In the genomic region with DNA sequence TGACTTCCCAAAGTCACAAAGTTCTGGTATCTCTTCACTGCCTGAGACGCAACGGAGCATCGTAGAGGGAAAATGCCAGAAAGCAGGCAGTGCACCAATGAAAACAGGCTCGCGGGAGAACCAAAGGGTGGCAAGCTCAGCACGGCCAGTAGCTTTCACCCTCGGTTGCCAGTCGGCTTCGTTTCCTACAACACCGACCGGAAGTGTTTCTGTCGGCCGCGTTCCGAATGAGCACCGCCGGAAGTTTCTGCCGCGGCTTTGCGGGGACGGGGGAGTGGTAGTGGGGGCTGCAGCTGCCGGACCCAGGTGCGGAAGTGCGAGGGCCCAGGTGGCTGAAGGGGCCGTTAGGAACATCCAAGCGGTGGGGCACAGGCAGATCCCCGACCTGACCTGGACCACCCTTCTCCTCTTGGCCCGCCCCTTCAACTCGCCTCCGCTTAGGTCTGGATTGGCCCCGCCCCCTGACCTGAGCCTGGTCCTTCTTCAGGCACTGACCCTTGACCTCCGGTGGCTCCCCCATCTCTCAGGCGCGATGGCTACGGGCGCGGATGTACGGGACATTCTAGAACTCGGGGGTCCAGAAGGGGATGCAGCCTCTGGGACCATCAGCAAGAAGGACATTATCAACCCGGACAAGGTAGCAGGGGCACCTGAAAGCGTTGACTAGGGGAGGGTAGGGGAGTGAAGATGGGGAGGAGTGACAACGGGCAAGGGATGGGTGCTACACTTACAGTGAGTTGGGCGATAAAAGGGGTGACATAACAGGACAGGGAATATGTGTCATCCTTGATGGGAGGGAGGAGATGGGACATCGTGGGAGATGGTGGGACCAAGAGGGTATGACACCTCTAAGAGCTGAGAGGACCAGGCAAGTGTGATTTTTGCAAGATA, we compare ENCODE assay signal across 1 cellular context.
A peak's percentile ranks its signal among the peaks of the same experiment; 100 is the strongest.
TF ChIP-seq lines count a peak whose summit lies in the region.

A gene with protein sequence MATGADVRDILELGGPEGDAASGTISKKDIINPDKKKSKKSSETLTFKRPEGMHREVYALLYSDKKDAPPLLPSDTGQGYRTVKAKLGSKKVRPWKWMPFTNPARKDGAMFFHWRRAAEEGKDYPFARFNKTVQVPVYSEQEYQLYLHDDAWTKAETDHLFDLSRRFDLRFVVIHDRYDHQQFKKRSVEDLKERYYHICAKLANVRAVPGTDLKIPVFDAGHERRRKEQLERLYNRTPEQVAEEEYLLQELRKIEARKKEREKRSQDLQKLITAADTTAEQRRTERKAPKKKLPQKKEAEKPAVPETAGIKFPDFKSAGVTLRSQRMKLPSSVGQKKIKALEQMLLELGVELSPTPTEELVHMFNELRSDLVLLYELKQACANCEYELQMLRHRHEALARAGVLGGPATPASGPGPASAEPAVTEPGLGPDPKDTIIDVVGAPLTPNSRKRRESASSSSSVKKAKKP (plus strand): TSS at position 250 of the 891 bp plus-strand sequence. CDS start 283 bp downstream, at position 533.

TF ChIP-seq in GM12878, 131 proteins besides CTCF, POLR2A, EP300 and RAD21 (continued from another document):
- TF ChIP-seq, protein P1, sequence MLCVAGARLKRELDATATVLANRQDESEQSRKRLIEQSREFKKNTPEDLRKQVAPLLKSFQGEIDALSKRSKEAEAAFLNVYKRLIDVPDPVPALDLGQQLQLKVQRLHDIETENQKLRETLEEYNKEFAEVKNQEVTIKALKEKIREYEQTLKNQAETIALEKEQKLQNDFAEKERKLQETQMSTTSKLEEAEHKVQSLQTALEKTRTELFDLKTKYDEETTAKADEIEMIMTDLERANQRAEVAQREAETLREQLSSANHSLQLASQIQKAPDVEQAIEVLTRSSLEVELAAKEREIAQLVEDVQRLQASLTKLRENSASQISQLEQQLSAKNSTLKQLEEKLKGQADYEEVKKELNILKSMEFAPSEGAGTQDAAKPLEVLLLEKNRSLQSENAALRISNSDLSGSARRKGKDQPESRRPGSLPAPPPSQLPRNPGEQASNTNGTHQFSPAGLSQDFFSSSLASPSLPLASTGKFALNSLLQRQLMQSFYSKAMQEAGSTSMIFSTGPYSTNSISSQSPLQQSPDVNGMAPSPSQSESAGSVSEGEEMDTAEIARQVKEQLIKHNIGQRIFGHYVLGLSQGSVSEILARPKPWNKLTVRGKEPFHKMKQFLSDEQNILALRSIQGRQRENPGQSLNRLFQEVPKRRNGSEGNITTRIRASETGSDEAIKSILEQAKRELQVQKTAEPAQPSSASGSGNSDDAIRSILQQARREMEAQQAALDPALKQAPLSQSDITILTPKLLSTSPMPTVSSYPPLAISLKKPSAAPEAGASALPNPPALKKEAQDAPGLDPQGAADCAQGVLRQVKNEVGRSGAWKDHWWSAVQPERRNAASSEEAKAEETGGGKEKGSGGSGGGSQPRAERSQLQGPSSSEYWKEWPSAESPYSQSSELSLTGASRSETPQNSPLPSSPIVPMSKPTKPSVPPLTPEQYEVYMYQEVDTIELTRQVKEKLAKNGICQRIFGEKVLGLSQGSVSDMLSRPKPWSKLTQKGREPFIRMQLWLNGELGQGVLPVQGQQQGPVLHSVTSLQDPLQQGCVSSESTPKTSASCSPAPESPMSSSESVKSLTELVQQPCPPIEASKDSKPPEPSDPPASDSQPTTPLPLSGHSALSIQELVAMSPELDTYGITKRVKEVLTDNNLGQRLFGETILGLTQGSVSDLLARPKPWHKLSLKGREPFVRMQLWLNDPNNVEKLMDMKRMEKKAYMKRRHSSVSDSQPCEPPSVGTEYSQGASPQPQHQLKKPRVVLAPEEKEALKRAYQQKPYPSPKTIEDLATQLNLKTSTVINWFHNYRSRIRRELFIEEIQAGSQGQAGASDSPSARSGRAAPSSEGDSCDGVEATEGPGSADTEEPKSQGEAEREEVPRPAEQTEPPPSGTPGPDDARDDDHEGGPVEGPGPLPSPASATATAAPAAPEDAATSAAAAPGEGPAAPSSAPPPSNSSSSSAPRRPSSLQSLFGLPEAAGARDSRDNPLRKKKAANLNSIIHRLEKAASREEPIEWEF (IDR thresholded peaks at IDR 0.05; ENCODE audit: insufficient replicate concordance, low read depth, low read length): no peak
- TF ChIP-seq RB1 (IDR thresholded peaks at IDR 0.05; ENCODE audit: borderline replicate concordance): peak; percentile 88; the same call in 1 of the 2 replicates
- no peak for TF ChIP-seq JUNB (IDR thresholded peaks at IDR 0.05)
- no peak for TF ChIP-seq MYC (IDR thresholded peaks at IDR 0.05; ENCODE audit: insufficient read depth, insufficient read length, insufficient replicate concordance, low read length, severe bottlenecking)
- TF ChIP-seq, protein P2, sequence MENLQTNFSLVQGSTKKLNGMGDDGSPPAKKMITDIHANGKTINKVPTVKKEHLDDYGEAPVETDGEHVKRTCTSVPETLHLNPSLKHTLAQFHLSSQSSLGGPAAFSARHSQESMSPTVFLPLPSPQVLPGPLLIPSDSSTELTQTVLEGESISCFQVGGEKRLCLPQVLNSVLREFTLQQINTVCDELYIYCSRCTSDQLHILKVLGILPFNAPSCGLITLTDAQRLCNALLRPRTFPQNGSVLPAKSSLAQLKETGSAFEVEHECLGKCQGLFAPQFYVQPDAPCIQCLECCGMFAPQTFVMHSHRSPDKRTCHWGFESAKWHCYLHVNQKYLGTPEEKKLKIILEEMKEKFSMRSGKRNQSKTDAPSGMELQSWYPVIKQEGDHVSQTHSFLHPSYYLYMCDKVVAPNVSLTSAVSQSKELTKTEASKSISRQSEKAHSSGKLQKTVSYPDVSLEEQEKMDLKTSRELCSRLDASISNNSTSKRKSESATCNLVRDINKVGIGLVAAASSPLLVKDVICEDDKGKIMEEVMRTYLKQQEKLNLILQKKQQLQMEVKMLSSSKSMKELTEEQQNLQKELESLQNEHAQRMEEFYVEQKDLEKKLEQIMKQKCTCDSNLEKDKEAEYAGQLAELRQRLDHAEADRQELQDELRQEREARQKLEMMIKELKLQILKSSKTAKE (IDR thresholded peaks at IDR 0.05; ENCODE audit: low read depth, poor library complexity, severe bottlenecking): peak; percentile 30
- TF ChIP-seq STAT3 (IDR thresholded peaks at IDR 0.05; ENCODE audit: low read depth, low read length): no peak
- TF ChIP-seq ZSCAN29 (IDR thresholded peaks at IDR 0.05): peak; percentile 82; the same call in 1 of the 2 replicates
- no peak for TF ChIP-seq SMC3 (IDR thresholded peaks at IDR 0.05; ENCODE audit: borderline replicate concordance, low read length)
- TF ChIP-seq, protein P3, sequence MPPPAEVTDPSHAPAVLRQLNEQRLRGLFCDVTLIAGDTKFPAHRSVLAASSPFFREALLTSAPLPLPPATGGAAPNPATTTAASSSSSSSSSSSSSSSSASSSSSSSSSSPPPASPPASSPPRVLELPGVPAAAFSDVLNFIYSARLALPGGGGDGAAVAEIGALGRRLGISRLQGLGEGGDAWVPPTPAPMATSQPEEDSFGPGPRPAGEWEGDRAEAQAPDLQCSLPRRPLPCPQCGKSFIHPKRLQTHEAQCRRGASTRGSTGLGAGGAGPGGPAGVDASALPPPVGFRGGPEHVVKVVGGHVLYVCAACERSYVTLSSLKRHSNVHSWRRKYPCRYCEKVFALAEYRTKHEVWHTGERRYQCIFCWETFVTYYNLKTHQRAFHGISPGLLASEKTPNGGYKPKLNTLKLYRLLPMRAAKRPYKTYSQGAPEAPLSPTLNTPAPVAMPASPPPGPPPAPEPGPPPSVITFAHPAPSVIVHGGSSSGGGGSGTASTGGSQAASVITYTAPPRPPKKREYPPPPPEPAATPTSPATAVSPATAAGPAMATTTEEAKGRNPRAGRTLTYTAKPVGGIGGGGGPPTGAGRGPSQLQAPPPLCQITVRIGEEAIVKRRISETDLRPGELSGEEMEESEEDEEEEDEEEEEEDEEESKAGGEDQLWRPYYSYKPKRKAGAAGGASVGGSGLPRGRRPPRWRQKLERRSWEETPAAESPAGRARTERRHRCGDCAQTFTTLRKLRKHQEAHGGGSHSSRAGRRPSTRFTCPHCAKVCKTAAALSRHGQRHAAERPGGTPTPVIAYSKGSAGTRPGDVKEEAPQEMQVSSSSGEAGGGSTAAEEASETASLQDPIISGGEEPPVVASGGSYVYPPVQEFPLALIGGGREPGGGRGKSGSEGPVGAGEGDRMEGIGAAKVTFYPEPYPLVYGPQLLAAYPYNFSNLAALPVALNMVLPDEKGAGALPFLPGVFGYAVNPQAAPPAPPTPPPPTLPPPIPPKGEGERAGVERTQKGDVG (CRISPR knock-in tag; IDR thresholded peaks at IDR 0.05): no peak
- TF ChIP-seq CHD4 (IDR thresholded peaks at IDR 0.05): no peak
- TF ChIP-seq HDAC2 (IDR thresholded peaks at IDR 0.05): no peak
- TF ChIP-seq ZNF384 (IDR thresholded peaks at IDR 0.05; ENCODE audit: borderline replicate concordance, low read depth, low read length): no peak
- no peak for TF ChIP-seq CHD1 (IDR thresholded peaks at IDR 0.05; ENCODE audit: low read depth, low read length)
- peak; percentile 95; the same call in 1 of the 2 replicates for TF ChIP-seq ZNF207 (IDR thresholded peaks at IDR 0.05; ENCODE audit: borderline replicate concordance)
- TF ChIP-seq, protein P4, sequence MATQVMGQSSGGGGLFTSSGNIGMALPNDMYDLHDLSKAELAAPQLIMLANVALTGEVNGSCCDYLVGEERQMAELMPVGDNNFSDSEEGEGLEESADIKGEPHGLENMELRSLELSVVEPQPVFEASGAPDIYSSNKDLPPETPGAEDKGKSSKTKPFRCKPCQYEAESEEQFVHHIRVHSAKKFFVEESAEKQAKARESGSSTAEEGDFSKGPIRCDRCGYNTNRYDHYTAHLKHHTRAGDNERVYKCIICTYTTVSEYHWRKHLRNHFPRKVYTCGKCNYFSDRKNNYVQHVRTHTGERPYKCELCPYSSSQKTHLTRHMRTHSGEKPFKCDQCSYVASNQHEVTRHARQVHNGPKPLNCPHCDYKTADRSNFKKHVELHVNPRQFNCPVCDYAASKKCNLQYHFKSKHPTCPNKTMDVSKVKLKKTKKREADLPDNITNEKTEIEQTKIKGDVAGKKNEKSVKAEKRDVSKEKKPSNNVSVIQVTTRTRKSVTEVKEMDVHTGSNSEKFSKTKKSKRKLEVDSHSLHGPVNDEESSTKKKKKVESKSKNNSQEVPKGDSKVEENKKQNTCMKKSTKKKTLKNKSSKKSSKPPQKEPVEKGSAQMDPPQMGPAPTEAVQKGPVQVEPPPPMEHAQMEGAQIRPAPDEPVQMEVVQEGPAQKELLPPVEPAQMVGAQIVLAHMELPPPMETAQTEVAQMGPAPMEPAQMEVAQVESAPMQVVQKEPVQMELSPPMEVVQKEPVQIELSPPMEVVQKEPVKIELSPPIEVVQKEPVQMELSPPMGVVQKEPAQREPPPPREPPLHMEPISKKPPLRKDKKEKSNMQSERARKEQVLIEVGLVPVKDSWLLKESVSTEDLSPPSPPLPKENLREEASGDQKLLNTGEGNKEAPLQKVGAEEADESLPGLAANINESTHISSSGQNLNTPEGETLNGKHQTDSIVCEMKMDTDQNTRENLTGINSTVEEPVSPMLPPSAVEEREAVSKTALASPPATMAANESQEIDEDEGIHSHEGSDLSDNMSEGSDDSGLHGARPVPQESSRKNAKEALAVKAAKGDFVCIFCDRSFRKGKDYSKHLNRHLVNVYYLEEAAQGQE (IDR thresholded peaks at IDR 0.05; ENCODE audit: low read depth, low read length): no peak
- TF ChIP-seq FOXK2 (IDR thresholded peaks at IDR 0.05): peak; percentile 60; the same call in 1 of the 2 replicates
- 0 out of 2 replicates have a peak, but pooled peaks have one; percentile 35 for TF ChIP-seq EED (IDR thresholded peaks at IDR 0.05; ENCODE audit: low read depth)
- TF ChIP-seq, protein P5, sequence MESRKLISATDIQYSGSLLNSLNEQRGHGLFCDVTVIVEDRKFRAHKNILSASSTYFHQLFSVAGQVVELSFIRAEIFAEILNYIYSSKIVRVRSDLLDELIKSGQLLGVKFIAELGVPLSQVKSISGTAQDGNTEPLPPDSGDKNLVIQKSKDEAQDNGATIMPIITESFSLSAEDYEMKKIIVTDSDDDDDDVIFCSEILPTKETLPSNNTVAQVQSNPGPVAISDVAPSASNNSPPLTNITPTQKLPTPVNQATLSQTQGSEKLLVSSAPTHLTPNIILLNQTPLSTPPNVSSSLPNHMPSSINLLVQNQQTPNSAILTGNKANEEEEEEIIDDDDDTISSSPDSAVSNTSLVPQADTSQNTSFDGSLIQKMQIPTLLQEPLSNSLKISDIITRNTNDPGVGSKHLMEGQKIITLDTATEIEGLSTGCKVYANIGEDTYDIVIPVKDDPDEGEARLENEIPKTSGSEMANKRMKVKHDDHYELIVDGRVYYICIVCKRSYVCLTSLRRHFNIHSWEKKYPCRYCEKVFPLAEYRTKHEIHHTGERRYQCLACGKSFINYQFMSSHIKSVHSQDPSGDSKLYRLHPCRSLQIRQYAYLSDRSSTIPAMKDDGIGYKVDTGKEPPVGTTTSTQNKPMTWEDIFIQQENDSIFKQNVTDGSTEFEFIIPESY (IDR thresholded peaks at IDR 0.05): no peak
TF ChIP-seq in GM12878: peak in this region for 81.
